ENCODE assay signal across 32 cellular contexts in the genomic region with DNA sequence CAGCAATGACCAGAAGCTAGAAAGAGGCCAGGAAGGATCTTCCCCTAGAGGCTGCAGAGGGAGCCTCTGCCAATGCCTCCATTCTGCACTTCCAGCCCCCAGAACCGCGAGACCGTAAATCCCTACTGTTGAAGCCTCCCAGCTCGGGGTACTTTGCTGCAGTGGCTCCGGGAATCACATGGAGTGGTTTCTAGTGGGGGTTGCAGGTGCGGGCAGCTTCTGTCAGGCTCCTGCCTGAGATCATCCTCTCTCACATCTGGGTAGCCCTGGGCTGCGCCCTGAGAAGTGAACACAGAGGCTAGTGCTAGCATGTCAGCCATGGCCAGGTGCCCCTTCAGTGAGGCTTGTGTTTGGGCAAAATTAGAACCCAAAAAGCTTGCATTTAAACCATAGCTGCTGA.
"Had no signal": no experiment of that assay in that cellular context is flagged by ENCODE, and none has a peak within 500 bp of the region (broad histone marks: within the 10 kb centered on the region; RNA-seq: fewer than 3 reads in every experiment).

No MANE protein-coding gene starts in this region.

- DNase-seq: activated CD4-positive, alpha-beta memory T cell treated with anti-CD3 and anti-CD28 coated beads for 36 hours; activated CD4-positive, alpha-beta T cell treated with anti-CD3 and anti-CD28 coated beads for 4 hours; activated CD4-positive, alpha-beta T cell treated with anti-CD3 and anti-CD28 coated beads, Interleukin-2, amount 50 U/mL, for 1 hour; activated CD8-positive, alpha-beta memory T cell treated with anti-CD3 and anti-CD28 coated beads, Interleukin-2, amount 50 U/mL, for 4 hours; activated gamma-delta T cell treated with Interleukin-2 at 50 U/mL for 16 hours; activated naive CD4-positive, alpha-beta T cell treated with anti-CD3 and anti-CD28 coated beads for 36 hours; activated T-cell treated with anti-CD3 and anti-CD28 coated beads for 4 hours; activated T-cell treated with anti-CD3 and anti-CD28 coated beads, Interleukin-2, amount 50 U/mL, for 4 hours; body of pancreas; Karpas-422; KBM-7; NCI-H1048; NCI-H1105 treated with DMSO at 0.1 percent for 48 hours; NCI-H1436; NCI-H1694; NCI-H1930; NCI-H2081 treated with DMSO at 0.1 percent for 48 hours; NCI-H226; NCI-H446 treated with DMSO at 0.1 percent for 48 hours; NCI-H69; NK-92 treated with Interleukin-12 subunit alpha and Interleukin-12 subunit beta, amount 100 ng/mL, for 24 hours; PC-3; SIG-M5; T1000 had no signal

- H3K27me3 ChIP-seq: adrenal gland, body of pancreas, breast epithelium, Peyer's patch had no signal

- H3K36me3 ChIP-seq: adrenal gland, breast epithelium, Peyer's patch had no signal

- H3K4me3 Mint-ChIP-seq: activated CD4-positive, alpha-beta memory T cell treated with anti-CD3 and anti-CD28 coated beads for 36 hours; activated naive CD4-positive, alpha-beta T cell treated with anti-CD3 and anti-CD28 coated beads for 36 hours; activated T-cell treated with anti-CD3 and anti-CD28 coated beads, Interleukin-2, amount 50 U/mL, for 4 hours; activated T-helper 1 cell treated with anti-CD3 and anti-CD28 coated beads, Interleukin-12 subunit alpha, Interleukin-12 subunit beta, Interleukin-2, Interleukin-4 antibody, amounts not matched to agents 30 ng/mL and 10 ng/mL and 1 ng/mL, durations not matched to agents 14 hours and 24 hours and 36 hours; WTC11 had no signal

- H3K9me3 ChIP-seq: adrenal gland, body of pancreas, breast epithelium, Peyer's patch had no signal

- H3K27ac ChIP-seq: adrenal gland, body of pancreas, breast epithelium, Peyer's patch had no signal

- H3K4me1 ChIP-seq: body of pancreas, breast epithelium had no signal

- H3K4me3 ChIP-seq: adrenal gland, body of pancreas, breast epithelium, Peyer's patch had no signal

- ATAC-seq: activated CD4-positive, CD25-positive, alpha-beta regulatory T cell treated with anti-CD3 and anti-CD28 coated beads, Interleukin-2, amount 50 U/mL, for 24 hours; activated naive CD4-positive, alpha-beta T cell treated with anti-CD3 and anti-CD28 coated beads, Interleukin-2, amount 50 U/mL, for 72 hours; activated T-cell treated with anti-CD3 and anti-CD28 coated beads, Interleukin-2, amount 50 U/mL, for 4 hours; body of pancreas; PC-3; WTC11 had no signal

- H3K36me3 Mint-ChIP-seq: activated CD4-positive, alpha-beta memory T cell treated with anti-CD3 and anti-CD28 coated beads for 36 hours; activated naive CD4-positive, alpha-beta T cell treated with anti-CD3 and anti-CD28 coated beads, Interleukin-2, amount 50 U/mL, for 72 hours; IgD-negative memory B cell; WTC11 had no signal

- H3K27ac Mint-ChIP-seq: activated CD4-positive, alpha-beta memory T cell treated with anti-CD3 and anti-CD28 coated beads for 36 hours; activated naive CD4-positive, alpha-beta T cell treated with anti-CD3 and anti-CD28 coated beads for 36 hours; activated naive CD4-positive, alpha-beta T cell treated with anti-CD3 and anti-CD28 coated beads, Interleukin-2, amount 50 U/mL, for 72 hours; activated T-helper 1 cell treated with anti-CD3 and anti-CD28 coated beads, Interleukin-12 subunit alpha, Interleukin-12 subunit beta, Interleukin-2, Interleukin-4 antibody, amounts not matched to agents 30 ng/mL and 10 ng/mL and 1 ng/mL, durations not matched to agents 14 hours and 24 hours and 36 hours; IgD-negative memory B cell; WTC11 had no signal

- H3K9me3 Mint-ChIP-seq: activated CD4-positive, alpha-beta memory T cell treated with anti-CD3 and anti-CD28 coated beads for 36 hours; activated naive CD4-positive, alpha-beta T cell treated with anti-CD3 and anti-CD28 coated beads for 36 hours; activated naive CD4-positive, alpha-beta T cell treated with anti-CD3 and anti-CD28 coated beads, Interleukin-2, amount 50 U/mL, for 72 hours; activated T-cell treated with anti-CD3 and anti-CD28 coated beads, Interleukin-2, amount 50 U/mL, for 4 hours; activated T-helper 1 cell treated with anti-CD3 and anti-CD28 coated beads, Interleukin-12 subunit alpha, Interleukin-12 subunit beta, Interleukin-2, Interleukin-4 antibody, amounts not matched to agents 30 ng/mL and 10 ng/mL and 1 ng/mL, durations not matched to agents 14 hours and 24 hours and 36 hours; IgD-negative memory B cell had no signal
